ENCODE assay signal across 15 cellular contexts in the genomic region with DNA sequence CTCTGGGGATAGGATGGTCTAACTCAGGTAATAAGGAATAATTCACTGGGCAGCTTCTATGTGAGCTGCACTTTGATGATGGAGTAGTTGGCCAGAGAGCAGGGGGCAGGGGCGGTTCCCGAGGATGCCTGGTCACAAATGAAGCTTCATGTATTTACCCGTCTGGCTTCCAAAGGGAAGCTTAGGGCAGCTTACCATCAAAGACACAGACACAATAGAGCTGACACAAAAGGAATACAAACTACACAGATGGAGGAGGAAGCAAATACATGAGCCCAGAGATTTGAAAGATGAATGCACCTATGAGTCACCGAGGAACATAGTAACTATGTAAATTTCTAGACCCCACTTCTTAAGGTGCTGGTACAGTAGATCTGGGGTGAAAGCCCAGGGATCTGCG. TPM values are rescaled to one million over a fixed set of nuclear protein-coding genes. Genes with fewer than 3 reads are reported as not detected.
DNase-seq lines count a peak whose midpoint lies in the region; ATAC-seq and TF ChIP-seq lines count a peak whose summit lies in the region.
"Had no signal": no experiment of that assay in that cellular context is flagged by ENCODE, and none has a peak within 500 bp of the region (broad histone marks: within the 10 kb centered on the region; RNA-seq: fewer than 3 reads in every experiment).

No MANE protein-coding gene starts in this region.

- no peak overlapping the region for H3K27ac ChIP-seq in psoas muscle

- H3K9me3 ChIP-seq in psoas muscle = no peaks in the 10 kb centered on the region

- peak; percentile 6 for DNase-seq in COLO668 (lab: John Stamatoyannopoulos, UW; ENCODE audit: unreplicated experiment)
- peak; percentile 14 for DNase-seq in DMS53 treated with DMSO at 0.1 percent for 48 hours (lab: John Stamatoyannopoulos, UW; ENCODE audit: unreplicated experiment)
- DNase-seq in epithelial cell of esophagus (ENCODE audit: low read depth) = peak; percentile 38
- DNase-seq in activated CD4-positive, alpha-beta memory T cell treated with anti-CD3 and anti-CD28 coated beads for 36 hours = no peak
- DNase-seq in stimulated activated CD4-positive, alpha-beta T cell treated with anti-CD3 and anti-CD28 coated beads, Interleukin-2, amount 100 ng/mL, for 24 hours = no peak
- DNase-seq in psoas muscle = no peak
- DNase-seq: CD8-positive, alpha-beta T cell; DMS 273 treated with DMSO at 0.1 percent for 48 hours; GF-D8; GOT3; H9 had no signal

- no peaks in the 10 kb centered on the region for H3K9me3 Mint-ChIP-seq in activated CD4-positive, alpha-beta memory T cell treated with anti-CD3 and anti-CD28 coated beads for 36 hours
- H3K9me3 Mint-ChIP-seq: CD8-positive, alpha-beta T cell; H9 had no signal

- POLR2A ChIA-PET in activated CD4-positive, alpha-beta memory T cell treated with anti-CD3 and anti-CD28 coated beads for 36 hours (lab: Charles Lee) = no interaction called here

- WGBS in psoas muscle, 3 donors = 67 to 73% (median 69%) methylated on average over 5 of the region's 5 CpGs

- peaks cover 23% of the 10 kb centered on the region for H3K27me3 Mint-ChIP-seq in activated CD4-positive, alpha-beta memory T cell treated with anti-CD3 and anti-CD28 coated beads for 36 hours

- no peaks in the 10 kb centered on the region for H3K36me3 Mint-ChIP-seq in activated CD4-positive, alpha-beta memory T cell treated with anti-CD3 and anti-CD28 coated beads for 36 hours
- H3K36me3 Mint-ChIP-seq: CD14-positive monocyte; CD8-positive, alpha-beta T cell had no signal

- intact Hi-C loops in activated CD4-positive, alpha-beta memory T cell treated with anti-CD3 and anti-CD28 coated beads for 36 hours (cut with micrococcal nuclease) = no loop called here
- intact Hi-C loops in psoas muscle (cut with DNase I) = no loop called here

- H3K4me1 Mint-ChIP-seq in activated CD4-positive, alpha-beta memory T cell treated with anti-CD3 and anti-CD28 coated beads for 36 hours (ENCODE audit: low read depth) = no peaks in the 10 kb centered on the region
- H3K4me1 Mint-ChIP-seq: B cell, CD14-positive monocyte had no signal

- H3K36me3 ChIP-seq in psoas muscle (ENCODE audit: insufficient read depth in 1 of 2, low read depth in 1 of 2) = no peaks in the 10 kb centered on the region

- CTCF ChIA-PET in activated CD4-positive, alpha-beta memory T cell treated with anti-CD3 and anti-CD28 coated beads for 36 hours (lab: Charles Lee) = no interaction called here

- no peak overlapping the region for H3K27ac Mint-ChIP-seq in activated CD4-positive, alpha-beta memory T cell treated with anti-CD3 and anti-CD28 coated beads for 36 hours
- H3K27ac Mint-ChIP-seq: B cell; CD14-positive monocyte; CD8-positive, alpha-beta T cell; H9 had no signal

- no peaks in the 10 kb centered on the region for H3K4me1 ChIP-seq in psoas muscle

- TF ChIP-seq CTCF in epithelial cell of esophagus (IDR thresholded peaks at IDR 0.05; ENCODE audit: insufficient read depth, low read depth, low read length, missing control alignments) = no peak
- no peak for TF ChIP-seq CTCF in psoas muscle (IDR thresholded peaks at IDR 0.05)

- H3K4me3 ChIP-seq in epithelial cell of esophagus (ENCODE audit: low read length) = no peak overlapping the region
- no peak overlapping the region for H3K4me3 ChIP-seq in psoas muscle

- no peak overlapping the region for H3K4me3 Mint-ChIP-seq in activated CD4-positive, alpha-beta memory T cell treated with anti-CD3 and anti-CD28 coated beads for 36 hours
- H3K4me3 Mint-ChIP-seq: B cell; CD14-positive monocyte; CD8-positive, alpha-beta T cell; H9 had no signal

- H3K27me3 ChIP-seq in psoas muscle (ENCODE audit: insufficient read depth in 3 of 3, low read length in 2 of 3) = no peaks in the 10 kb centered on the region

- ATAC-seq in psoas muscle (no peak), HG02870 (IDR thresholded peaks at IDR 0.05; ENCODE audit: unreplicated experiment) (no peak)
- ATAC-seq: CD8-positive, alpha-beta T cell; HepG2 had no signal

RNA-seq across cellular contexts. Expression of a gene that starts 8.7 kb away (rescaled TPM):
- total RNA-seq in activated CD4-positive, alpha-beta memory T cell treated with anti-CD3 and anti-CD28 coated beads for 36 hours = not detected
- total RNA-seq in psoas muscle = 10 to 100 TPM; 11.0 to 25.4 (median 17.7) TPM
- polyA plus RNA-seq in psoas muscle = 10 to 100 TPM in 1 of 3 donors, 1 to 10 TPM in 2; 8.0 to 22.8 (median 9.9) TPM
- total RNA-seq: B cell; CD8-positive, alpha-beta T cell had no signal
- polyA plus RNA-seq: CD14-positive monocyte had no signal

Comparison
In these comparisons a context has a peak if more than half of its experiments do, and no peak if none do; other contexts are left out.
1. DNase-seq: peak in COLO668 (single experiment), DMS53 treated with DMSO at 0.1 percent for 48 hours (single experiment) and epithelial cell of esophagus (single experiment); none in activated CD4-positive, alpha-beta memory T cell treated with anti-CD3 and anti-CD28 coated beads for 36 hours (single experiment), stimulated activated CD4-positive, alpha-beta T cell treated with anti-CD3 and anti-CD28 coated beads, Interleukin-2, amount 100 ng/mL, for 24 hours (0 of 2) and psoas muscle (0 of 2).
2. RNA of a gene that starts 8.7 kb away (total RNA-seq): 11.0 to 25.4 TPM in psoas muscle; not detected in activated CD4-positive, alpha-beta memory T cell treated with anti-CD3 and anti-CD28 coated beads for 36 hours; every median in the first group is over 10 times any median in the second.